1 cellular context compared by ENCODE assay signal in the genomic region with DNA sequence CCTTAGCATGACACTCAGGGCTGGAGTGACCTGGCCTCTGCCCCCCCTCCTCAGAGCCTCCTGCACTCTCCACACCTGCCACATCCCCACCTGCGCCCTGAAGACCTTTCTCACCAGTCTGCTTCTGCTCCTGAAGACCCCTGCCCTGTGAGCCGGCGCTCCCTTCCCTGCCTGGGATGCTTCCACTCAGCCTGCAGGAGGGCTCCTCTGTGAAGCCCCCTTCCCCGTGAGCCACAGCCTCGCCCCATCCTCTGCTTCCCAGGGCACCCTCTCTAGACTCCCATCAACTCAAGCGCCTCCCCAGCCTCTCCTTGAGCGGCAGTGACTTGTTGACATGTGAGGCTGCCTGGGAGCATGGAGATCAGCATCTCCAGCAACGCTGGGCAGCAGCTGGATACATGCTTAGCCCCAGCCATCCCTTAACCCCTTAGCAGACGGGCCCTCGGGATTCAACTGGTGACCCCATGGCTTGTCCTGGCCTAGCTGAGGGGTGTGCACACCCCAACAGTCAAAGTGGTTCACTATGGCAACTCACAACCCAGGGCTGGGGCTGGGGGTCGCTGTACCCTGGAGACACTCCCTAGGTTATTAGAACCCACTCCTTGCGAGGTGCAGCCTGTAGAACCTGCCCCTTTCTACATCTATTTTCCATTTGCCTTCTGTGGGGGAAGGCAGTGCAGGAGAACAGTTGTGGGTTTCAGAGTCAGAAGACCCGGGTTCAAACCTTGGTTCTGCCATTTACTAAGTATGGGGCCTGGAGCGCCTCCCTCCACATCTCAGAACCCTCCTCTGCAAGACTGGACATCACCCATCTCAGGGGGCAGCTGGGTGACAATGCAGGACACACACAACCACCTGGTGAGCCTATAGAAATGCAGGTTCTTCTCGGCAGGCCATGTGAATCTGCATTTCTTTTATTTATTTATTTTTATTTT.
TF ChIP-seq lines count a peak whose summit lies in the region.

No MANE protein-coding gene starts in this region.

TF ChIP-seq in K562, 482 proteins besides CTCF, POLR2A, EP300 and RAD21:
- TF ChIP-seq SIN3A (IDR thresholded peaks at IDR 0.05; ENCODE audit: borderline replicate concordance in 2 of 2, control insufficient read depth in 1 of 2, low read depth in 2 of 2, low read length in 2 of 2) (no peak), ZNF592 (IDR thresholded peaks at IDR 0.05) (peak; percentile 36; the same call in 1 of the 2 replicates), DDX20 (tag; IDR thresholded peaks at IDR 0.05; ENCODE audit: low read depth) (no peak), USF1 (CRISPR knock-in tag; IDR thresholded peaks at IDR 0.05) (no peak), ZBTB33 (CRISPR knock-in tag; IDR thresholded peaks at IDR 0.05) (0 out of 2 replicates have a peak, but pooled peaks have one; percentile 34), ZNF318 (IDR thresholded peaks at IDR 0.05; ENCODE audit: borderline replicate concordance in 1 of 2, low read depth in 1 of 2) (no peak), CBFB (CRISPR knock-in tag; IDR thresholded peaks at IDR 0.05) (0 out of 2 replicates have a peak, but pooled peaks have one; percentile 65), BDP1 (IDR thresholded peaks at IDR 0.05; ENCODE audit: insufficient read depth, insufficient read length) (no peak), PURB (CRISPR knock-in tag; IDR thresholded peaks at IDR 0.05; ENCODE audit: low read depth) (no peak), RBM39 (optimal IDR thresholded peaks at IDR 0.05; ENCODE audit: low read depth, low read length) (no peak), ZNF174 (CRISPR knock-in tag; IDR thresholded peaks at IDR 0.05) (no peak), NFE2 (IDR thresholded peaks at IDR 0.05; ENCODE audit: low read depth) (no peak), KAT8 (IDR thresholded peaks at IDR 0.05; ENCODE audit: low read depth) (no peak), KDM5B (IDR thresholded peaks at IDR 0.05; ENCODE audit: insufficient replicate concordance, low read depth, low read length) (peak; percentile 26), TCF3 (CRISPR knock-in tag; IDR thresholded peaks at IDR 0.05) (peak; percentile 5; the same call in 1 of the 2 replicates), GATA2 (CRISPR knock-in tag; IDR thresholded peaks at IDR 0.05) (0 out of 2 replicates have a peak, but pooled peaks have one; percentile 22), COPS2 (conservative IDR thresholded peaks at IDR 0.05) (no peak), FOXK2 (conservative IDR thresholded peaks at IDR 0.05 in 1 of 2, IDR thresholded peaks at IDR 0.05 in 1 of 2; ENCODE audit: low read depth in 2 of 2) (peak in 1 of 2 experiments; percentile 45; a peak in 1 of 4 replicates), ZNF79 (CRISPR knock-in tag; IDR thresholded peaks at IDR 0.05; ENCODE audit: low read depth) (no peak)
- TF ChIP-seq, protein P1, sequence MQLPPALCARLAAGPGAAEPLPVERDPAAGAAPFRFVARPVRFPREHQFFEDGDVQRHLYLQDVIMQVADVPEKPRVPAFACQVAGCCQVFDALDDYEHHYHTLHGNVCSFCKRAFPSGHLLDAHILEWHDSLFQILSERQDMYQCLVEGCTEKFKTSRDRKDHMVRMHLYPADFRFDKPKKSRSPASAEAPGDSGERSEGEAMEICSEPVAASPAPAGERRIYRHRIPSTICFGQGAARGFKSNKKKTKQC (CRISPR knock-in tag; IDR thresholded peaks at IDR 0.05) = no peak
- TF ChIP-seq, protein P2, sequence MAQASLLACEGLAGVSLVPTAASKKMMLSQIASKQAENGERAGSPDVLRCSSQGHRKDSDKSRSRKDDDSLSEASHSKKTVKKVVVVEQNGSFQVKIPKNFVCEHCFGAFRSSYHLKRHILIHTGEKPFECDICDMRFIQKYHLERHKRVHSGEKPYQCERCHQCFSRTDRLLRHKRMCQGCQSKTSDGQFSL (CRISPR knock-in tag; IDR thresholded peaks at IDR 0.05) = peak; percentile 44; the same call in 1 of the 2 replicates
- TF ChIP-seq, protein P2 (tag; IDR thresholded peaks at IDR 0.05) = no peak
